1 cellular context compared by ENCODE assay signal in the genomic region with DNA sequence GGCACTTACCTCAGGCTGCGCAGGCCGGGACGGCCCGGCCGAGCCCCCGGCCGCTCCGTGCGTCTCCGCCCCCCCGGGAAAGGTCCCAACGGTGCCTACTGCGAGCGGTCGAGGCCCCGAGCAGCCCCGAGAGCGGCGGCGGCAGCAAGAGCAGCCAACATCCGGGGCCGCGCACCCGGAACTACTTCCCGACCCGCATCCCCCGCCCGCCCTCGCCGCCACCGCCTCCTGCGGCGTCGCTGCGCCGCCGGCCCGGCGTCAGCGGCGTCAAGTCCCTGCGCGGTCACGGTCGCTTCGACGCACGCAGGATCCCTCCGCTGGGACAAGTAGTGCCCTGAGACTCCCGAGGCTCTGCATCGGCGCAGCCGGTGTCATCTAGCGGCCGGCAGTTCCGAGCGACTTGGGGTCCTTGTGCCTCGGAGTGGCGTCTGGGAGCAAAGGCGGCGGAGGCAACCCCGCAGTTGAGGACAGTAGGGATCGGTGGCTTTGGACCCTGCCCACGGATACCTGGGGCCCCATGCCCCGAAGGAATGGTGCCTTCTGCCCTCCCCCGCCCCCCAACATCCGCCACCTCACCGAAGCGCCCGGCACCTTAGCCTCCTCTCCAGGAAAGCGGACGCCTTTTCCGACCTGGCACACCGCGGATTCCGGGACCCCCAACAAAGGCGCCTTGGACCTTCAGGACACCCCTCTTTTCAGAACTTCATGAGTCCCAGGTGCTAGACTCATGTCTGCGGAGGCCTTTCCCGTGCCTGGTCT.
A peak's percentile ranks its signal among the peaks of the same experiment; 100 is the strongest.
TF ChIP-seq lines count a peak whose summit lies in the region.

A gene (minus strand): TSS at position 186 of the 759 bp plus-strand sequence. CDS start 24,142 bp downstream, outside the sequence.

TF ChIP-seq in HepG2, 621 proteins besides CTCF, POLR2A, EP300 and RAD21 (continued from another document and continues in another):
- TF ChIP-seq, protein P1, sequence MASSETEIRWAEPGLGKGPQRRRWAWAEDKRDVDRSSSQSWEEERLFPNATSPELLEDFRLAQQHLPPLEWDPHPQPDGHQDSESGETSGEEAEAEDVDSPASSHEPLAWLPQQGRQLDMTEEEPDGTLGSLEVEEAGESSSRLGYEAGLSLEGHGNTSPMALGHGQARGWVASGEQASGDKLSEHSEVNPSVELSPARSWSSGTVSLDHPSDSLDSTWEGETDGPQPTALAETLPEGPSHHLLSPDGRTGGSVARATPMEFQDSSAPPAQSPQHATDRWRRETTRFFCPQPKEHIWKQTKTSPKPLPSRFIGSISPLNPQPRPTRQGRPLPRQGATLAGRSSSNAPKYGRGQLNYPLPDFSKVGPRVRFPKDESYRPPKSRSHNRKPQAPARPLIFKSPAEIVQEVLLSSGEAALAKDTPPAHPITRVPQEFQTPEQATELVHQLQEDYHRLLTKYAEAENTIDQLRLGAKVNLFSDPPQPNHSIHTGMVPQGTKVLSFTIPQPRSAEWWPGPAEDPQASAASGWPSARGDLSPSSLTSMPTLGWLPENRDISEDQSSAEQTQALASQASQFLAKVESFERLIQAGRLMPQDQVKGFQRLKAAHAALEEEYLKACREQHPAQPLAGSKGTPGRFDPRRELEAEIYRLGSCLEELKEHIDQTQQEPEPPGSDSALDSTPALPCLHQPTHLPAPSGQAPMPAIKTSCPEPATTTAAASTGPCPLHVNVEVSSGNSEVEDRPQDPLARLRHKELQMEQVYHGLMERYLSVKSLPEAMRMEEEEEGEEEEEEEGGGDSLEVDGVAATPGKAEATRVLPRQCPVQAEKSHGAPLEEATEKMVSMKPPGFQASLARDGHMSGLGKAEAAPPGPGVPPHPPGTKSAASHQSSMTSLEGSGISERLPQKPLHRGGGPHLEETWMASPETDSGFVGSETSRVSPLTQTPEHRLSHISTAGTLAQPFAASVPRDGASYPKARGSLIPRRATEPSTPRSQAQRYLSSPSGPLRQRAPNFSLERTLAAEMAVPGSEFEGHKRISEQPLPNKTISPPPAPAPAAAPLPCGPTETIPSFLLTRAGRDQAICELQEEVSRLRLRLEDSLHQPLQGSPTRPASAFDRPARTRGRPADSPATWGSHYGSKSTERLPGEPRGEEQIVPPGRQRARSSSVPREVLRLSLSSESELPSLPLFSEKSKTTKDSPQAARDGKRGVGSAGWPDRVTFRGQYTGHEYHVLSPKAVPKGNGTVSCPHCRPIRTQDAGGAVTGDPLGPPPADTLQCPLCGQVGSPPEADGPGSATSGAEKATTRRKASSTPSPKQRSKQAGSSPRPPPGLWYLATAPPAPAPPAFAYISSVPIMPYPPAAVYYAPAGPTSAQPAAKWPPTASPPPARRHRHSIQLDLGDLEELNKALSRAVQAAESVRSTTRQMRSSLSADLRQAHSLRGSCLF (CRISPR knock-in tag; IDR thresholded peaks at IDR 0.05; ENCODE audit: borderline replicate concordance): 0 out of 2 replicates have a peak, but pooled peaks have one; percentile 25
- peak; percentile 93; the same call in 1 of the 2 replicates for TF ChIP-seq TOPORS (CRISPR knock-in tag; IDR thresholded peaks at IDR 0.05)
- TF ChIP-seq, protein P2, sequence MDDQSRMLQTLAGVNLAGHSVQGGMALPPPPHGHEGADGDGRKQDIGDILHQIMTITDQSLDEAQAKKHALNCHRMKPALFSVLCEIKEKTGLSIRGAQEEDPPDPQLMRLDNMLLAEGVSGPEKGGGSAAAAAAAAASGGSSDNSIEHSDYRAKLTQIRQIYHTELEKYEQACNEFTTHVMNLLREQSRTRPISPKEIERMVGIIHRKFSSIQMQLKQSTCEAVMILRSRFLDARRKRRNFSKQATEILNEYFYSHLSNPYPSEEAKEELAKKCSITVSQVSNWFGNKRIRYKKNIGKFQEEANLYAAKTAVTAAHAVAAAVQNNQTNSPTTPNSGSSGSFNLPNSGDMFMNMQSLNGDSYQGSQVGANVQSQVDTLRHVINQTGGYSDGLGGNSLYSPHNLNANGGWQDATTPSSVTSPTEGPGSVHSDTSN (CRISPR knock-in tag; IDR thresholded peaks at IDR 0.05; ENCODE audit: borderline replicate concordance): no peak
- TF ChIP-seq, protein P3, sequence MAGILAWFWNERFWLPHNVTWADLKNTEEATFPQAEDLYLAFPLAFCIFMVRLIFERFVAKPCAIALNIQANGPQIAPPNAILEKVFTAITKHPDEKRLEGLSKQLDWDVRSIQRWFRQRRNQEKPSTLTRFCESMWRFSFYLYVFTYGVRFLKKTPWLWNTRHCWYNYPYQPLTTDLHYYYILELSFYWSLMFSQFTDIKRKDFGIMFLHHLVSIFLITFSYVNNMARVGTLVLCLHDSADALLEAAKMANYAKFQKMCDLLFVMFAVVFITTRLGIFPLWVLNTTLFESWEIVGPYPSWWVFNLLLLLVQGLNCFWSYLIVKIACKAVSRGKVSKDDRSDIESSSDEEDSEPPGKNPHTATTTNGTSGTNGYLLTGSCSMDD (CRISPR knock-in tag; IDR thresholded peaks at IDR 0.05): no peak
- peak; percentile 59; the same call in 1 of the 2 replicates for TF ChIP-seq GTF2F1 (IDR thresholded peaks at IDR 0.05; ENCODE audit: low read length)
- TF ChIP-seq TBX3 (IDR thresholded peaks at IDR 0.05; ENCODE audit: borderline replicate concordance): peak; percentile 82
- TF ChIP-seq ZNF891 (CRISPR knock-in tag; IDR thresholded peaks at IDR 0.05): peak; percentile 90
- TF ChIP-seq, protein P4, sequence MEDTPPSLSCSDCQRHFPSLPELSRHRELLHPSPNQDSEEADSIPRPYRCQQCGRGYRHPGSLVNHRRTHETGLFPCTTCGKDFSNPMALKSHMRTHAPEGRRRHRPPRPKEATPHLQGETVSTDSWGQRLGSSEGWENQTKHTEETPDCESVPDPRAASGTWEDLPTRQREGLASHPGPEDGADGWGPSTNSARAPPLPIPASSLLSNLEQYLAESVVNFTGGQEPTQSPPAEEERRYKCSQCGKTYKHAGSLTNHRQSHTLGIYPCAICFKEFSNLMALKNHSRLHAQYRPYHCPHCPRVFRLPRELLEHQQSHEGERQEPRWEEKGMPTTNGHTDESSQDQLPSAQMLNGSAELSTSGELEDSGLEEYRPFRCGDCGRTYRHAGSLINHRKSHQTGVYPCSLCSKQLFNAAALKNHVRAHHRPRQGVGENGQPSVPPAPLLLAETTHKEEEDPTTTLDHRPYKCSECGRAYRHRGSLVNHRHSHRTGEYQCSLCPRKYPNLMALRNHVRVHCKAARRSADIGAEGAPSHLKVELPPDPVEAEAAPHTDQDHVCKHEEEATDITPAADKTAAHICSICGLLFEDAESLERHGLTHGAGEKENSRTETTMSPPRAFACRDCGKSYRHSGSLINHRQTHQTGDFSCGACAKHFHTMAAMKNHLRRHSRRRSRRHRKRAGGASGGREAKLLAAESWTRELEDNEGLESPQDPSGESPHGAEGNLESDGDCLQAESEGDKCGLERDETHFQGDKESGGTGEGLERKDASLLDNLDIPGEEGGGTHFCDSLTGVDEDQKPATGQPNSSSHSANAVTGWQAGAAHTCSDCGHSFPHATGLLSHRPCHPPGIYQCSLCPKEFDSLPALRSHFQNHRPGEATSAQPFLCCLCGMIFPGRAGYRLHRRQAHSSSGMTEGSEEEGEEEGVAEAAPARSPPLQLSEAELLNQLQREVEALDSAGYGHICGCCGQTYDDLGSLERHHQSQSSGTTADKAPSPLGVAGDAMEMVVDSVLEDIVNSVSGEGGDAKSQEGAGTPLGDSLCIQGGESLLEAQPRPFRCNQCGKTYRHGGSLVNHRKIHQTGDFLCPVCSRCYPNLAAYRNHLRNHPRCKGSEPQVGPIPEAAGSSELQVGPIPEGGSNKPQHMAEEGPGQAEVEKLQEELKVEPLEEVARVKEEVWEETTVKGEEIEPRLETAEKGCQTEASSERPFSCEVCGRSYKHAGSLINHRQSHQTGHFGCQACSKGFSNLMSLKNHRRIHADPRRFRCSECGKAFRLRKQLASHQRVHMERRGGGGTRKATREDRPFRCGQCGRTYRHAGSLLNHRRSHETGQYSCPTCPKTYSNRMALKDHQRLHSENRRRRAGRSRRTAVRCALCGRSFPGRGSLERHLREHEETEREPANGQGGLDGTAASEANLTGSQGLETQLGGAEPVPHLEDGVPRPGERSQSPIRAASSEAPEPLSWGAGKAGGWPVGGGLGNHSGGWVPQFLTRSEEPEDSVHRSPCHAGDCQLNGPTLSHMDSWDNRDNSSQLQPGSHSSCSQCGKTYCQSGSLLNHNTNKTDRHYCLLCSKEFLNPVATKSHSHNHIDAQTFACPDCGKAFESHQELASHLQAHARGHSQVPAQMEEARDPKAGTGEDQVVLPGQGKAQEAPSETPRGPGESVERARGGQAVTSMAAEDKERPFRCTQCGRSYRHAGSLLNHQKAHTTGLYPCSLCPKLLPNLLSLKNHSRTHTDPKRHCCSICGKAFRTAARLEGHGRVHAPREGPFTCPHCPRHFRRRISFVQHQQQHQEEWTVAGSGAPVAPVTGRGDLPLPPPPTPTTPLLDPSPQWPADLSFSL (CRISPR knock-in tag; IDR thresholded peaks at IDR 0.05): no peak
- TF ChIP-seq, protein P5, sequence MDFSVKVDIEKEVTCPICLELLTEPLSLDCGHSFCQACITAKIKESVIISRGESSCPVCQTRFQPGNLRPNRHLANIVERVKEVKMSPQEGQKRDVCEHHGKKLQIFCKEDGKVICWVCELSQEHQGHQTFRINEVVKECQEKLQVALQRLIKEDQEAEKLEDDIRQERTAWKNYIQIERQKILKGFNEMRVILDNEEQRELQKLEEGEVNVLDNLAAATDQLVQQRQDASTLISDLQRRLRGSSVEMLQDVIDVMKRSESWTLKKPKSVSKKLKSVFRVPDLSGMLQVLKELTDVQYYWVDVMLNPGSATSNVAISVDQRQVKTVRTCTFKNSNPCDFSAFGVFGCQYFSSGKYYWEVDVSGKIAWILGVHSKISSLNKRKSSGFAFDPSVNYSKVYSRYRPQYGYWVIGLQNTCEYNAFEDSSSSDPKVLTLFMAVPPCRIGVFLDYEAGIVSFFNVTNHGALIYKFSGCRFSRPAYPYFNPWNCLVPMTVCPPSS (IDR thresholded peaks at IDR 0.05): no peak
- peak; percentile 85 for TF ChIP-seq ZNF264 (CRISPR knock-in tag; IDR thresholded peaks at IDR 0.05)
- TF ChIP-seq, protein P6, sequence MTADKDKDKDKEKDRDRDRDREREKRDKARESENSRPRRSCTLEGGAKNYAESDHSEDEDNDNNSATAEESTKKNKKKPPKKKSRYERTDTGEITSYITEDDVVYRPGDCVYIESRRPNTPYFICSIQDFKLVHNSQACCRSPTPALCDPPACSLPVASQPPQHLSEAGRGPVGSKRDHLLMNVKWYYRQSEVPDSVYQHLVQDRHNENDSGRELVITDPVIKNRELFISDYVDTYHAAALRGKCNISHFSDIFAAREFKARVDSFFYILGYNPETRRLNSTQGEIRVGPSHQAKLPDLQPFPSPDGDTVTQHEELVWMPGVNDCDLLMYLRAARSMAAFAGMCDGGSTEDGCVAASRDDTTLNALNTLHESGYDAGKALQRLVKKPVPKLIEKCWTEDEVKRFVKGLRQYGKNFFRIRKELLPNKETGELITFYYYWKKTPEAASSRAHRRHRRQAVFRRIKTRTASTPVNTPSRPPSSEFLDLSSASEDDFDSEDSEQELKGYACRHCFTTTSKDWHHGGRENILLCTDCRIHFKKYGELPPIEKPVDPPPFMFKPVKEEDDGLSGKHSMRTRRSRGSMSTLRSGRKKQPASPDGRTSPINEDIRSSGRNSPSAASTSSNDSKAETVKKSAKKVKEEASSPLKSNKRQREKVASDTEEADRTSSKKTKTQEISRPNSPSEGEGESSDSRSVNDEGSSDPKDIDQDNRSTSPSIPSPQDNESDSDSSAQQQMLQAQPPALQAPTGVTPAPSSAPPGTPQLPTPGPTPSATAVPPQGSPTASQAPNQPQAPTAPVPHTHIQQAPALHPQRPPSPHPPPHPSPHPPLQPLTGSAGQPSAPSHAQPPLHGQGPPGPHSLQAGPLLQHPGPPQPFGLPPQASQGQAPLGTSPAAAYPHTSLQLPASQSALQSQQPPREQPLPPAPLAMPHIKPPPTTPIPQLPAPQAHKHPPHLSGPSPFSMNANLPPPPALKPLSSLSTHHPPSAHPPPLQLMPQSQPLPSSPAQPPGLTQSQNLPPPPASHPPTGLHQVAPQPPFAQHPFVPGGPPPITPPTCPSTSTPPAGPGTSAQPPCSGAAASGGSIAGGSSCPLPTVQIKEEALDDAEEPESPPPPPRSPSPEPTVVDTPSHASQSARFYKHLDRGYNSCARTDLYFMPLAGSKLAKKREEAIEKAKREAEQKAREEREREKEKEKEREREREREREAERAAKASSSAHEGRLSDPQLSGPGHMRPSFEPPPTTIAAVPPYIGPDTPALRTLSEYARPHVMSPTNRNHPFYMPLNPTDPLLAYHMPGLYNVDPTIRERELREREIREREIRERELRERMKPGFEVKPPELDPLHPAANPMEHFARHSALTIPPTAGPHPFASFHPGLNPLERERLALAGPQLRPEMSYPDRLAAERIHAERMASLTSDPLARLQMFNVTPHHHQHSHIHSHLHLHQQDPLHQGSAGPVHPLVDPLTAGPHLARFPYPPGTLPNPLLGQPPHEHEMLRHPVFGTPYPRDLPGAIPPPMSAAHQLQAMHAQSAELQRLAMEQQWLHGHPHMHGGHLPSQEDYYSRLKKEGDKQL (CRISPR knock-in tag; IDR thresholded peaks at IDR 0.05; ENCODE audit: low read depth): peak; percentile 39; the same call in 1 of the 2 replicates
- TF ChIP-seq, protein P7, sequence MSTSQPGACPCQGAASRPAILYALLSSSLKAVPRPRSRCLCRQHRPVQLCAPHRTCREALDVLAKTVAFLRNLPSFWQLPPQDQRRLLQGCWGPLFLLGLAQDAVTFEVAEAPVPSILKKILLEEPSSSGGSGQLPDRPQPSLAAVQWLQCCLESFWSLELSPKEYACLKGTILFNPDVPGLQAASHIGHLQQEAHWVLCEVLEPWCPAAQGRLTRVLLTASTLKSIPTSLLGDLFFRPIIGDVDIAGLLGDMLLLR (CRISPR knock-in tag; IDR thresholded peaks at IDR 0.05): peak; percentile 52; the same call in 1 of the 2 replicates
- no peak for TF ChIP-seq ZFP62 (CRISPR knock-in tag; IDR thresholded peaks at IDR 0.05)
- peak; percentile 95; the same call in 1 of the 2 replicates for TF ChIP-seq ZNF614 (CRISPR knock-in tag; IDR thresholded peaks at IDR 0.05; ENCODE audit: borderline replicate concordance)
- no peak for TF ChIP-seq WIZ (CRISPR knock-in tag; IDR thresholded peaks at IDR 0.05)
- TF ChIP-seq ARNT (IDR thresholded peaks at IDR 0.05): no peak
- TF ChIP-seq, protein P8, sequence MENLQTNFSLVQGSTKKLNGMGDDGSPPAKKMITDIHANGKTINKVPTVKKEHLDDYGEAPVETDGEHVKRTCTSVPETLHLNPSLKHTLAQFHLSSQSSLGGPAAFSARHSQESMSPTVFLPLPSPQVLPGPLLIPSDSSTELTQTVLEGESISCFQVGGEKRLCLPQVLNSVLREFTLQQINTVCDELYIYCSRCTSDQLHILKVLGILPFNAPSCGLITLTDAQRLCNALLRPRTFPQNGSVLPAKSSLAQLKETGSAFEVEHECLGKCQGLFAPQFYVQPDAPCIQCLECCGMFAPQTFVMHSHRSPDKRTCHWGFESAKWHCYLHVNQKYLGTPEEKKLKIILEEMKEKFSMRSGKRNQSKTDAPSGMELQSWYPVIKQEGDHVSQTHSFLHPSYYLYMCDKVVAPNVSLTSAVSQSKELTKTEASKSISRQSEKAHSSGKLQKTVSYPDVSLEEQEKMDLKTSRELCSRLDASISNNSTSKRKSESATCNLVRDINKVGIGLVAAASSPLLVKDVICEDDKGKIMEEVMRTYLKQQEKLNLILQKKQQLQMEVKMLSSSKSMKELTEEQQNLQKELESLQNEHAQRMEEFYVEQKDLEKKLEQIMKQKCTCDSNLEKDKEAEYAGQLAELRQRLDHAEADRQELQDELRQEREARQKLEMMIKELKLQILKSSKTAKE (CRISPR knock-in tag; IDR thresholded peaks at IDR 0.05; ENCODE audit: borderline replicate concordance): peak; percentile 85; the same call in 1 of the 2 replicates
- TF ChIP-seq GATAD2A (CRISPR knock-in tag; IDR thresholded peaks at IDR 0.05): peak; percentile 73
- TF ChIP-seq PHB2 (IDR thresholded peaks at IDR 0.05; ENCODE audit: partially characterized antibody): no peak
- no peak for TF ChIP-seq TCF7L2 (IDR thresholded peaks at IDR 0.05; ENCODE audit: low read depth, low read length)
- TF ChIP-seq ZNF563 (CRISPR knock-in tag; IDR thresholded peaks at IDR 0.05): peak; percentile 89
- TF ChIP-seq SALL2 (CRISPR knock-in tag; IDR thresholded peaks at IDR 0.05): peak; percentile 98
- no peak for TF ChIP-seq SRSF1 (optimal IDR thresholded peaks at IDR 0.05; ENCODE audit: low read depth, low read length)
- TF ChIP-seq PAX8 (CRISPR knock-in tag; IDR thresholded peaks at IDR 0.05; ENCODE audit: borderline replicate concordance): no peak; the same call in 1 of the 2 replicates
- TF ChIP-seq HMGA1 (CRISPR knock-in tag; conservative IDR thresholded peaks at IDR 0.05): no peak
- TF ChIP-seq ATF1 (CRISPR knock-in tag; IDR thresholded peaks at IDR 0.05): peak; percentile 77
